ENCODE assay signal across 19 cellular contexts in the genomic region with DNA sequence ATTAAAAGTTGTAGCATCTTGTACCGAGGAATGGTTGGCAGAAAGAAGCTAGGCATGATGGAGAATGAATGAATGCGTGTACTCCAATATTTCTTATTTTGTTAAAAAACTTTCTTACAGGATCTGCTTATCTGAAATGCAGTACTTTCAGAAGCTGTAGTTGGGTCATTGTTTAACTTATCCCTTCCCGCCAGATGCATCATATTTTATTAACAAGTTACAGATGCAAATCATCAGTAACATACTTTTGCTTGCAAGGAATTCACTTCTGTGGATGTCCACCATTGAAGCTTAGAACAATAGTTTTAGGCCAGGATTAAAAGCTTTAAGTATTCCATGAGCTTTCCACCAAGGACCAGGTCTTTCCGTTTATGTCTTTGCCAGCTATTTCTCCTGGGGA.
"Had no signal": no experiment of that assay in that cellular context is flagged by ENCODE, and none has a peak within 500 bp of the region (broad histone marks: within the 10 kb centered on the region; RNA-seq: fewer than 3 reads in every experiment).

No MANE protein-coding gene starts in this region.

- DNase-seq: effector memory CD8-positive, alpha-beta T cell; glutamatergic neuron; islet precursor cell; natural killer cell; posterior cingulate gyrus; spleen; stimulated activated CD4-positive, alpha-beta T cell treated with anti-CD3 and anti-CD28 coated beads, Interleukin-15, amount 100 ng/mL, for 24 hours; stimulated activated CD4-positive, alpha-beta T cell treated with anti-CD3 and anti-CD28 coated beads, Interleukin-1b, Interleukin-23, amount 100 ng/mL, for 48 hours; stimulated activated CD4-positive, alpha-beta T cell treated with anti-CD3 and anti-CD28 coated beads, Interleukin-4, amount 100 ng/mL, for 24 hours; stimulated activated naive CD8-positive, alpha-beta T cell treated with anti-CD3 and anti-CD28 coated beads, Interleukin-15, amount 100 ng/mL, for 72 hours; substantia nigra; transverse colon had no signal

- H3K27ac ChIP-seq: epithelial cell of prostate, esophagus muscularis mucosa, gastroesophageal sphincter, spleen, thoracic aorta, transverse colon had no signal

- ATAC-seq: effector memory CD8-positive, alpha-beta T cell; gastroesophageal sphincter; left lobe of liver; natural killer cell; sciatic nerve; stimulated activated memory B cell treated with anti-CD40 and anti-IgM and Interleukin-4, amounts not matched to agents 10 μg/mL and 1 μg/mL and 100 μg/mL, for 72 hours; stimulated activated naive CD8-positive, alpha-beta T cell treated with anti-CD3 and anti-CD28 coated beads, Interleukin-15, amount 100 ng/mL, for 72 hours had no signal

- H3K4me1 ChIP-seq: esophagus muscularis mucosa, gastroesophageal sphincter, spleen, transverse colon had no signal

- H3K27me3 ChIP-seq: esophagus muscularis mucosa, gastroesophageal sphincter, spleen, transverse colon had no signal

- H3K9me3 ChIP-seq: esophagus muscularis mucosa, gastroesophageal sphincter, spleen, thoracic aorta, transverse colon had no signal

- H3K4me3 ChIP-seq: esophagus muscularis mucosa, gastroesophageal sphincter, spleen, thoracic aorta, transverse colon had no signal
